Comparison of ENCODE assay signal across 17 cellular contexts in the genomic region with DNA sequence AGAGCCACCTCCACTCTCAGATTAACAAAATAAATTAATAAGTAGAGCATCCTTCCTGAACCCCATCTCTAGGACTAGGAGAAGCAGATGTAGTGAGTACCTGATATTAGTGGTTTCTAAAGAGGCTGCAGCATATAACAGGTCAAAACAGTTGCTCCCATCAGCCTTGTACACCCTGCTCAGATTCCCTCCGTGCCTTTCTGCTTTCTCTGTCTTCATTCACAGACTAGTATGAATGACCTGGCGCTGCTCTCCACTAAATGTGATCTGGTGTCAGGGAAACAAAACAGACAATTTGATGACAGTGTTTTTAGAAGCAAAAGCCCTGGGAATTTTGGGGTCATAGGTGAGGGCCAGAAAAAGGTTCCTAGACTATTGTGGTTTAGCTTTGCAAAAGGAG.
"Had no signal": no experiment of that assay in that cellular context is flagged by ENCODE, and none has a peak within 500 bp of the region (broad histone marks: within the 10 kb centered on the region; RNA-seq: fewer than 3 reads in every experiment).

No MANE protein-coding gene starts in this region.

- H3K9me3 ChIP-seq: gastroesophageal sphincter, lower lobe of right lung, psoas muscle, thoracic aorta had no signal

- FAIRE-seq: kidney, TTC549, urothelium cell line had no signal

- H3K27me3 Mint-ChIP-seq: activated CD4-positive, alpha-beta memory T cell treated with anti-CD3 and anti-CD28 coated beads for 36 hours; dendritic cell treated with granulocyte-macrophage colony-stimulating factor and Interleukin-4, amounts not matched to agents 40 ng/mL and 50 ng/mL, for 4 days; effector memory CD8-positive, alpha-beta T cell; naive B cell; stimulated activated naive CD8-positive, alpha-beta T cell treated with anti-CD3 and anti-CD28 coated beads, Interleukin-15, amount 100 ng/mL, for 72 hours had no signal

- H3K4me3 Mint-ChIP-seq: activated CD4-positive, alpha-beta memory T cell treated with anti-CD3 and anti-CD28 coated beads for 36 hours; dendritic cell treated with granulocyte-macrophage colony-stimulating factor and Interleukin-4, amounts not matched to agents 40 ng/mL and 50 ng/mL, for 4 days; effector memory CD8-positive, alpha-beta T cell; naive B cell; stimulated activated naive CD8-positive, alpha-beta T cell treated with anti-CD3 and anti-CD28 coated beads, Interleukin-15, amount 100 ng/mL, for 72 hours; T-helper 1 cell treated with Interleukin-12 subunit alpha and Interleukin-12 subunit beta and Interleukin-4 antibody, amounts not matched to agents 30 μg/mL and 1 μg/mL, for 36 hours had no signal

- H3K9me3 Mint-ChIP-seq: activated CD4-positive, alpha-beta memory T cell treated with anti-CD3 and anti-CD28 coated beads for 36 hours; dendritic cell treated with granulocyte-macrophage colony-stimulating factor and Interleukin-4, amounts not matched to agents 40 ng/mL and 50 ng/mL, for 4 days; effector memory CD8-positive, alpha-beta T cell; naive B cell; stimulated activated naive CD8-positive, alpha-beta T cell treated with anti-CD3 and anti-CD28 coated beads, Interleukin-15, amount 100 ng/mL, for 72 hours; T-helper 1 cell treated with Interleukin-12 subunit alpha and Interleukin-12 subunit beta and Interleukin-4 antibody, amounts not matched to agents 30 μg/mL and 1 μg/mL, for 36 hours had no signal

- H3K27ac Mint-ChIP-seq: activated CD4-positive, alpha-beta memory T cell treated with anti-CD3 and anti-CD28 coated beads for 36 hours; dendritic cell treated with granulocyte-macrophage colony-stimulating factor and Interleukin-4, amounts not matched to agents 40 ng/mL and 50 ng/mL, for 4 days; T-helper 1 cell treated with Interleukin-12 subunit alpha and Interleukin-12 subunit beta and Interleukin-4 antibody, amounts not matched to agents 30 μg/mL and 1 μg/mL, for 36 hours had no signal

- H3K4me3 ChIP-seq: gastroesophageal sphincter, lower lobe of right lung, psoas muscle, thoracic aorta had no signal

- DNase-seq: activated CD4-positive, alpha-beta memory T cell treated with anti-CD3 and anti-CD28 coated beads for 36 hours; activated CD4-positive, alpha-beta T cell treated with anti-CD3 and anti-CD28 coated beads for 1 hour; central memory CD4-positive, alpha-beta T cell; effector memory CD8-positive, alpha-beta T cell; lower lobe of right lung; naive B cell; nucleus accumbens; psoas muscle; stimulated activated CD4-positive, alpha-beta T cell treated with anti-CD3 and anti-CD28 coated beads, Interleukin-4, amount 100 ng/mL, for 1 hour; stimulated activated naive CD8-positive, alpha-beta T cell treated with anti-CD3 and anti-CD28 coated beads, Interleukin-15, amount 100 ng/mL, for 72 hours had no signal

- H3K27ac ChIP-seq: gastroesophageal sphincter, lower lobe of right lung, psoas muscle, thoracic aorta had no signal

- H3K27me3 ChIP-seq: gastroesophageal sphincter had no signal
